In genomic region chr3:15265655-15266509, GRCh38 we compare ENCODE assay signal across 18 cellular contexts. TPM values are rescaled to one million over a fixed set of nuclear protein-coding genes. Genes with fewer than 3 reads are reported as not detected.
DNase-seq lines count a peak whose midpoint lies in the region; ATAC-seq and TF ChIP-seq lines count a peak whose summit lies in the region.
"Had no signal": no experiment of that assay in that cellular context is flagged by ENCODE, and none has a peak within 500 bp of the region (broad histone marks: within the 10 kb centered on the region; RNA-seq: fewer than 3 reads in every experiment).

No MANE protein-coding gene starts in this region.

- no peaks in the 10 kb centered on the region for H3K36me3 Mint-ChIP-seq in activated naive CD8-positive, alpha-beta T cell treated with anti-CD3 and anti-CD28 coated beads, Interleukin-2, amount 50 U/mL, for 24 hours (ENCODE audit: low read depth)
- H3K36me3 Mint-ChIP-seq in activated naive CD8-positive, alpha-beta T cell treated with anti-CD3 and anti-CD28 coated beads for 36 hours, result no peaks in the 10 kb centered on the region
- H3K36me3 Mint-ChIP-seq in natural killer cell, result no peaks in the 10 kb centered on the region

- peak overlapping the region; percentile 21 for H3K27ac Mint-ChIP-seq in activated naive CD8-positive, alpha-beta T cell treated with anti-CD3 and anti-CD28 coated beads, Interleukin-2, amount 50 U/mL, for 24 hours
- H3K27ac Mint-ChIP-seq in activated naive CD8-positive, alpha-beta T cell treated with anti-CD3 and anti-CD28 coated beads for 36 hours, result no peak overlapping the region
- H3K27ac Mint-ChIP-seq in natural killer cell, result peak overlapping the region; percentile 85 to 92
- H3K27ac Mint-ChIP-seq: progenitor cell of endocrine pancreas had no signal

- peaks cover 45 to 67% of the 10 kb centered on the region in 2 donors for H3K4me1 ChIP-seq in adrenal gland (replicated peaks in 1 of 2)
- H3K4me1 ChIP-seq in vagina, result peaks cover 60% of the 10 kb centered on the region

- TF ChIP-seq CTCF in adrenal gland (IDR thresholded peaks at IDR 0.05) (no peak), natural killer cell (IDR thresholded peaks at IDR 0.05) (no peak), vagina (IDR thresholded peaks at IDR 0.05) (no peak)

- H3K4me3 ChIP-seq in adrenal gland (no peak overlapping the region), vagina (no peak overlapping the region)
- H3K4me3 ChIP-seq: heart left ventricle, Peyer's patch, SK-N-MC, spleen had no signal

- no peak for ATAC-seq in activated naive CD8-positive, alpha-beta T cell treated with anti-CD3 and anti-CD28 coated beads, Interleukin-2, amount 50 U/mL, for 24 hours
- ATAC-seq in natural killer cell, result no peak
- ATAC-seq: heart left ventricle had no signal

- no peaks in the 10 kb centered on the region for H3K9me3 Mint-ChIP-seq in activated naive CD8-positive, alpha-beta T cell treated with anti-CD3 and anti-CD28 coated beads, Interleukin-2, amount 50 U/mL, for 24 hours
- no peaks in the 10 kb centered on the region for H3K9me3 Mint-ChIP-seq in activated naive CD8-positive, alpha-beta T cell treated with anti-CD3 and anti-CD28 coated beads for 36 hours
- H3K9me3 Mint-ChIP-seq in natural killer cell, result no peaks in the 10 kb centered on the region
- H3K9me3 Mint-ChIP-seq: activated CD4-positive, alpha-beta T cell treated with anti-CD3 and anti-CD28 coated beads, Interleukin-2, amount 10 ng/mL, durations not matched to agents 7 days and 5 days had no signal

- no peaks in the 10 kb centered on the region for H3K27me3 ChIP-seq in adrenal gland
- H3K27me3 ChIP-seq in vagina, result no peaks in the 10 kb centered on the region
- H3K27me3 ChIP-seq: heart left ventricle, Peyer's patch, spleen had no signal

- no peak for DNase-seq in activated naive CD8-positive, alpha-beta T cell treated with anti-CD3 and anti-CD28 coated beads, Interleukin-2, amount 50 U/mL, for 24 hours
- DNase-seq in activated naive CD8-positive, alpha-beta T cell treated with anti-CD3 and anti-CD28 coated beads for 36 hours, result no peak
- peak in 3 of 7 donors; percentile 13 to 57 (median 18) for DNase-seq in adrenal gland
- DNase-seq in natural killer cell, result no peak
- peak; percentile 87 to 90 for DNase-seq in vagina (ENCODE audit: extremely low spot score in 2 of 2)
- no peak for DNase-seq in NCI-H82 treated with DMSO at 0.1 percent for 48 hours (lab: John Stamatoyannopoulos, UW; ENCODE audit: unreplicated experiment)
- DNase-seq in OCI-M2 (lab: John Stamatoyannopoulos, UW; ENCODE audit: unreplicated experiment), result no peak
- no peak for DNase-seq in dedifferentiated amniotic fluid mesenchymal stem cell (ENCODE audit: extremely low spot score)
- DNase-seq: activated gamma-delta T cell; effector CD4-positive, alpha-beta T cell; NCI-H748 treated with DMSO at 0.1 percent for 48 hours; Peyer's patch; spleen; stimulated activated naive CD4-positive, alpha-beta T cell treated with Interleukin-2 at 50 U/mL for 16 hours had no signal

- H3K36me3 ChIP-seq in adrenal gland (replicated peaks in 1 of 2) (peaks cover 0 to 25% of the 10 kb centered on the region in 2 donors), vagina (peaks cover 0 to 4% of the 10 kb centered on the region in 2 donors)
- H3K36me3 ChIP-seq: Peyer's patch had no signal

- TF ChIP-seq POLR2A in adrenal gland (IDR thresholded peaks at IDR 0.05), result no peak
- no peak for TF ChIP-seq POLR2A in vagina (IDR thresholded peaks at IDR 0.05)

- H3K27me3 Mint-ChIP-seq in activated naive CD8-positive, alpha-beta T cell treated with anti-CD3 and anti-CD28 coated beads, Interleukin-2, amount 50 U/mL, for 24 hours, result no peaks in the 10 kb centered on the region
- no peaks in the 10 kb centered on the region for H3K27me3 Mint-ChIP-seq in activated naive CD8-positive, alpha-beta T cell treated with anti-CD3 and anti-CD28 coated beads for 36 hours
- H3K27me3 Mint-ChIP-seq in natural killer cell (ENCODE audit: low read depth in 2 of 2), result no peaks in the 10 kb centered on the region
- H3K27me3 Mint-ChIP-seq: activated CD4-positive, alpha-beta T cell treated with anti-CD3 and anti-CD28 coated beads, Interleukin-2, amount 10 ng/mL, durations not matched to agents 7 days and 5 days; progenitor cell of endocrine pancreas had no signal

- H3K4me1 Mint-ChIP-seq in activated naive CD8-positive, alpha-beta T cell treated with anti-CD3 and anti-CD28 coated beads, Interleukin-2, amount 50 U/mL, for 24 hours, result peaks cover 32% of the 10 kb centered on the region
- H3K4me1 Mint-ChIP-seq in activated naive CD8-positive, alpha-beta T cell treated with anti-CD3 and anti-CD28 coated beads for 36 hours, result peaks cover 26% of the 10 kb centered on the region
- H3K4me1 Mint-ChIP-seq in natural killer cell, result peaks cover 81 to 82% of the 10 kb centered on the region in 2 donors

- H3K9me3 ChIP-seq in adrenal gland (replicated peaks in 1 of 3) (no peaks in the 10 kb centered on the region), vagina (no peaks in the 10 kb centered on the region)
- H3K9me3 ChIP-seq: heart left ventricle, Peyer's patch, spleen had no signal

- H3K27ac ChIP-seq in adrenal gland, result peak overlapping the region in 4 of 5 donors; percentile 8 to 94 (median 90)
- H3K27ac ChIP-seq in vagina, result peak overlapping the region; percentile 70
- H3K27ac ChIP-seq: Peyer's patch, SK-N-MC had no signal

- WGBS in adrenal gland, 4 donors, result 69 to 81% (median 79%) methylated on average over 15 to 19 of the region's 19 CpGs

- no peak overlapping the region for H3K4me3 Mint-ChIP-seq in activated naive CD8-positive, alpha-beta T cell treated with anti-CD3 and anti-CD28 coated beads, Interleukin-2, amount 50 U/mL, for 24 hours
- H3K4me3 Mint-ChIP-seq in activated naive CD8-positive, alpha-beta T cell treated with anti-CD3 and anti-CD28 coated beads for 36 hours, result no peak overlapping the region
- peak overlapping the region; percentile 50 for H3K4me3 Mint-ChIP-seq in natural killer cell
- H3K4me3 Mint-ChIP-seq: activated CD4-positive, alpha-beta T cell treated with anti-CD3 and anti-CD28 coated beads, Interleukin-2, amount 10 ng/mL, durations not matched to agents 7 days and 5 days had no signal

- intact Hi-C loops in adrenal gland (cut with DNase I), result loop anchor here (5.0 to 10.0 kb wide), 4 partner anchors 66 to 136 kb away; partner anchors contain the start of gene SH3BP5 (in 2 of the 2)
- intact Hi-C loops in natural killer cell (cut with micrococcal nuclease), result loop anchor here (5.0 kb wide), 2 partner anchors 36 to 291 kb away; no protein-coding TSS in a partner anchor
- intact Hi-C loops in vagina (cut with DNase I), result no loop called here

RNA-seq across cellular contexts. Expression of gene CAPN7, which starts 59.8 kb away (rescaled TPM):
- total RNA-seq in activated naive CD8-positive, alpha-beta T cell treated with anti-CD3 and anti-CD28 coated beads for 36 hours, result 10 to 100 TPM; 20.4 to 23.6 TPM
- 10 to 100 TPM; 31.1 to 54.9 (median 43.3) TPM for total RNA-seq in adrenal gland
- 10 to 100 TPM; 14.4 to 32.4 (median 18.2) TPM for polyA plus RNA-seq in adrenal gland
- total RNA-seq in natural killer cell, result 10 to 100 TPM; 35.3 to 59.9 (median 52.8) TPM
- 72.4 TPM for total RNA-seq in vagina

Comparison
In these comparisons a context has a peak if more than half of its experiments do, and no peak if none do; other contexts are left out.
1. DNase-seq: peak in vagina (2 of 2); none in activated naive CD8-positive, alpha-beta T cell treated with anti-CD3 and anti-CD28 coated beads, Interleukin-2, amount 50 U/mL, for 24 hours (single experiment), activated naive CD8-positive, alpha-beta T cell treated with anti-CD3 and anti-CD28 coated beads for 36 hours (single experiment), natural killer cell (single experiment), NCI-H82 treated with DMSO at 0.1 percent for 48 hours (single experiment), OCI-M2 (single experiment) and dedifferentiated amniotic fluid mesenchymal stem cell (single experiment).